In the genomic region with DNA sequence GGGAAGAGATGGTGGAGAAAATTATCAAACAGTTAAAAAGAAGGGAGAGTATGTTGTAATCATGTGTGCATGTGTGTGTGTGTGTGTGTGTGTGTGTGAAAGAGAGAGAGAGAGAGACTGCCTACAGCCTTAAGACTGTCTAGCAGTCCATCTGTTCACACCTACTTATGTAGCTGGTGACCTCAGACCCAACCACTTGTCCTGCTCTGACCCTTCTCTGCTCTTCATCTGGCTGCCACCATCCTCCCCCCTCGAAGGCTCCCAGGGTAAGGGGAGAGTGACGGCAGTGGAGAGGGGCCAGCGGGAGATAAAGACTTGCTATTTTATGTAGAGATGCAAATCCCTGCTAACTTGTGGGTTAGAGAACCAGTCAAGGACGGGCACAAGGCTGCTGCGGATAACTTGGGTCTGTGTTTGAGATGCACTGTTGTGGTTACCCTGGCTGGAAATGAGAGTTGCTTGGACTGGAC, we compare ENCODE assay signal across 18 cellular contexts. TPM values are rescaled to one million over a fixed set of nuclear protein-coding genes. Genes with fewer than 3 reads are reported as not detected.
DNase-seq lines count a peak whose midpoint lies in the region; ATAC-seq and TF ChIP-seq lines count a peak whose summit lies in the region.
"Had no signal": no experiment of that assay in that cellular context is flagged by ENCODE, and none has a peak within 500 bp of the region (broad histone marks: within the 10 kb centered on the region; RNA-seq: fewer than 3 reads in every experiment).

No MANE protein-coding gene starts in this region.

- peak overlapping the region; percentile 88 for H3K4me2 ChIP-seq in Karpas-422 (ENCODE audit: low read depth, low read length, poor library complexity, severe bottlenecking)
- H3K4me2 ChIP-seq: hepatocyte had no signal

- no peak overlapping the region for H3K4me3 ChIP-seq in GM12865 (ENCODE audit: low read depth, low read length)
- peak overlapping the region; percentile 61 for H3K4me3 ChIP-seq in Karpas-422 (ENCODE audit: low read length)
- no peak overlapping the region for H3K4me3 ChIP-seq in epithelial cell of esophagus (ENCODE audit: low read length)
- H3K4me3 ChIP-seq in right lobe of liver = no peak overlapping the region
- H3K4me3 ChIP-seq: body of pancreas, HAP-1, hepatocyte, prostate gland had no signal

- WGBS in right lobe of liver (ENCODE audit: insufficient coverage, low coverage, low lambda C conversion rate, missing lambda C conversion rate) = 36% methylated on average over 5 of the region's 5 CpGs

- H2AFZ ChIP-seq in Karpas-422 (ENCODE audit: low read length) = no peak overlapping the region
- H2AFZ ChIP-seq: hepatocyte had no signal

- peaks cover 64% of the 10 kb centered on the region for H3K4me1 ChIP-seq in Karpas-422 (ENCODE audit: low read length)
- H3K4me1 ChIP-seq in right lobe of liver = no peaks in the 10 kb centered on the region
- H3K4me1 ChIP-seq: body of pancreas, prostate gland had no signal

- no peaks in the 10 kb centered on the region for H3K27me3 ChIP-seq in Karpas-422 (ENCODE audit: low read length)
- no peaks in the 10 kb centered on the region for H3K27me3 ChIP-seq in right lobe of liver
- H3K27me3 ChIP-seq: body of pancreas, hepatocyte had no signal

- no peaks in the 10 kb centered on the region for H3K36me3 ChIP-seq in Karpas-422 (ENCODE audit: insufficient read depth, low read length)
- no peaks in the 10 kb centered on the region for H3K36me3 ChIP-seq in right lobe of liver
- H3K36me3 ChIP-seq: HAP-1, prostate gland had no signal

- no peaks in the 10 kb centered on the region for H3K79me2 ChIP-seq in Karpas-422 (ENCODE audit: low read length)
- H3K79me2 ChIP-seq: hepatocyte had no signal

- TF ChIP-seq POLR2A in right lobe of liver (IDR thresholded peaks at IDR 0.05) = no peak

- intact Hi-C loops in right lobe of liver (cut with DNase I) = loop anchor here in 1 of 2 donors (5.0 kb wide), 1 partner anchor 72 kb away; no protein-coding TSS in a partner anchor

- H4K20me1 ChIP-seq in Karpas-422 (ENCODE audit: insufficient read depth, low read depth, low read length) = no peaks in the 10 kb centered on the region

- TF ChIP-seq CTCF in GM12865 (IDR thresholded peaks at IDR 0.05; ENCODE audit: insufficient read depth, low read depth, low read length, missing control alignments) (no peak), epithelial cell of esophagus (IDR thresholded peaks at IDR 0.05; ENCODE audit: insufficient read depth, low read depth, low read length, missing control alignments) (no peak), right lobe of liver (IDR thresholded peaks at IDR 0.05) (no peak)

- peak overlapping the region; percentile 81 for H3K9ac ChIP-seq in Karpas-422 (ENCODE audit: low read length)

- no peak for ATAC-seq in right lobe of liver
- ATAC-seq: body of pancreas, Panc1 had no signal

- H3K27ac ChIP-seq in Karpas-422 (ENCODE audit: low read length) (peak overlapping the region; percentile 99), right lobe of liver (no peak overlapping the region)
- H3K27ac ChIP-seq: body of pancreas, hepatocyte, prostate gland had no signal

- no peaks in the 10 kb centered on the region for H3K9me2 ChIP-seq in Karpas-422 (replicated peaks; ENCODE audit: insufficient read depth, low read length)

- H3K9me3 ChIP-seq in Karpas-422 (ENCODE audit: low read length) (no peaks in the 10 kb centered on the region), right lobe of liver (no peaks in the 10 kb centered on the region)
- H3K9me3 ChIP-seq: body of pancreas, HAP-1, prostate gland had no signal

- DNase-seq in GM12865 (ENCODE audit: low read depth) (peak; percentile 57), Karpas-422 (peak; percentile 83), epithelial cell of esophagus (ENCODE audit: low read depth) (peak; percentile 10), myocyte (ENCODE audit: low read depth) (peak; percentile 67), DMS53 treated with DMSO at 0.1 percent for 48 hours (lab: John Stamatoyannopoulos, UW; ENCODE audit: unreplicated experiment) (no peak), right lobe of liver (no peak), D341Med (ENCODE audit: low spot score) (no peak)
- DNase-seq: activated CD8-positive, alpha-beta memory T cell treated with anti-CD3 and anti-CD28 coated beads, Interleukin-2, amount 50 U/mL, for 48 hours; activated naive CD4-positive, alpha-beta T cell; body of pancreas; DMS53; MM.1S; naive B cell; NCI-H187 treated with DMSO at 0.1 percent for 48 hours had no signal

RNA-seq across cellular contexts. Expression of a gene that starts 24.9 kb away (rescaled TPM):
- total RNA-seq in Karpas-422 (2014; rRNA removed; shearing (Covaris generic); ENCODE audit: low replicate concordance) = 59.9 and 79.0 TPM in 2 replicates
- total RNA-seq in myocyte (27.3 and 52.0 TPM in 2 replicates), right lobe of liver (1 to 10 TPM; 1.0 to 2.0 (median 1.5) TPM)
- polyA plus RNA-seq in myocyte (2012) = 8.6 TPM

Comparison
In these comparisons a context has a peak if more than half of its experiments do, and no peak if none do; other contexts are left out.
1. DNase-seq: peak in GM12865 (single experiment), Karpas-422 (single experiment), epithelial cell of esophagus (single experiment) and myocyte (single experiment); none in DMS53 treated with DMSO at 0.1 percent for 48 hours (single experiment), right lobe of liver (0 of 3) and D341Med (single experiment).